8 cellular contexts compared by ENCODE assay signal in the genomic region with DNA sequence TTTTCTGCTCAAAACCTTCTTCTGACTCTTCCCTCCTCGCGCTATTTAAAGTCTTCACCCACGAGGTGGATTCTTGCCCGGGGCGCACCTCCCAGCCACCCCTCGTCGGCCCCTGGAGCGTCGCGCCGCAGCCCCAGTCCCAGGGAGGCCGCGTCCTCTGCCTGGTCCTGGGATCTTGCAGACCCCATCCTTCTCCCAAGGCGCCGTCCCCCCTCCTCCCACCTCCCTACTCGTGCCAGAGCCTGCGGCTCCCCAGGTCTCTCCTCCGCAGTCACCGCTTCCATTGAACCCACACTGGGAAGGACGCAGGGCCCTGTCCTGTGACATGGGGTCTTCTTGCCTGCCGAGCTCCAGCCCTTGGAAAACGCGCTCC. TPM values are rescaled to one million over a fixed set of nuclear protein-coding genes. Genes with fewer than 3 reads are reported as not detected.
DNase-seq lines count a peak whose midpoint lies in the region; TF ChIP-seq lines count a peak whose summit lies in the region.

No MANE protein-coding gene starts in this region.

- H3K4me3 ChIP-seq in DOHH2 (ENCODE audit: low read length): peak overlapping the region; percentile 99
- H3K4me3 ChIP-seq in SK-N-MC: peak overlapping the region; percentile 83
- H3K4me3 ChIP-seq in epithelial cell of proximal tubule (ENCODE audit: low read depth, low read length): peak overlapping the region; percentile 82
- peak overlapping the region; percentile 78 to 87 for H3K4me3 ChIP-seq in muscle layer of duodenum (ENCODE audit: low read depth in 1 of 2, low read length in 2 of 2)

- H3K27ac Mint-ChIP-seq in HFFc6: peak overlapping the region; percentile 99

- TF ChIP-seq CTCF in DOHH2 (IDR thresholded peaks at IDR 0.05; ENCODE audit: low read depth, low read length, poor library complexity, severe bottlenecking) (no peak), HFFc6 (IDR thresholded peaks at IDR 0.05) (no peak), epithelial cell of proximal tubule (conservative IDR thresholded peaks at IDR 0.05; ENCODE audit: low read depth, low read length) (no peak)

- peaks cover 17% of the 10 kb centered on the region for H3K4me1 Mint-ChIP-seq in HFFc6 (ENCODE audit: low read depth)

- H3K36me3 Mint-ChIP-seq in HFFc6 (ENCODE audit: low read depth): peaks cover 27% of the 10 kb centered on the region

- H3K36me3 ChIP-seq in DOHH2 (ENCODE audit: control insufficient read depth, low read length): peaks cover 13% of the 10 kb centered on the region
- H3K36me3 ChIP-seq in SK-N-MC (ENCODE audit: insufficient read depth, low read length): no peaks in the 10 kb centered on the region
- H3K36me3 ChIP-seq in muscle layer of duodenum (ENCODE audit: control insufficient read depth in 1 of 2, insufficient read depth in 2 of 2, low read length in 2 of 2): peaks cover 0 to 2% of the 10 kb centered on the region in 2 donors

- H3F3A ChIP-seq in DOHH2 (ENCODE audit: control insufficient read depth, insufficient read depth): no peaks in the 10 kb centered on the region

- no peaks in the 10 kb centered on the region for H4K20me1 ChIP-seq in DOHH2 (ENCODE audit: control insufficient read depth, insufficient read depth, low read depth, low read length)

- peaks cover 17% of the 10 kb centered on the region for H3K9me3 Mint-ChIP-seq in HFFc6

- H3K4me1 ChIP-seq in DOHH2 (ENCODE audit: control insufficient read depth, low read length) (peaks cover 17% of the 10 kb centered on the region), muscle layer of duodenum (ENCODE audit: control insufficient read depth in 1 of 2, insufficient read depth in 2 of 2, low read length in 2 of 2) (peaks cover 6 to 10% of the 10 kb centered on the region in 2 donors)

- peak overlapping the region; percentile 99 for H3K4me2 ChIP-seq in DOHH2 (ENCODE audit: low read length)

- H3K79me2 ChIP-seq in DOHH2 (ENCODE audit: control insufficient read depth, low read length): peaks cover 45% of the 10 kb centered on the region

- peak overlapping the region; percentile 98 for H3K4me3 Mint-ChIP-seq in HFFc6

- peak overlapping the region; percentile 40 for H3K27ac ChIP-seq in DOHH2 (ENCODE audit: low read depth, low read length)
- H3K27ac ChIP-seq in SK-N-MC: 0 out of 2 replicates have a peak overlapping the region, but pooled peaks have one; percentile 64
- H3K27ac ChIP-seq in muscle layer of duodenum (ENCODE audit: low read length): peak overlapping the region; percentile 91

- H3K9me3 ChIP-seq in DOHH2 (ENCODE audit: control insufficient read depth, insufficient read depth, low read length) (no peaks in the 10 kb centered on the region), SK-N-MC (ENCODE audit: low read depth, low read length) (no peaks in the 10 kb centered on the region), muscle layer of duodenum (ENCODE audit: control insufficient read depth in 1 of 2, low read length in 2 of 2) (no peaks in the 10 kb centered on the region)

- no peaks in the 10 kb centered on the region for H3K9me2 ChIP-seq in DOHH2 (replicated peaks; ENCODE audit: control insufficient read depth, low read length)

- H3K27me3 ChIP-seq in DOHH2 (ENCODE audit: control insufficient read depth, low read length): no peaks in the 10 kb centered on the region
- H3K27me3 ChIP-seq in muscle layer of duodenum (ENCODE audit: low read depth, low read length): no peaks in the 10 kb centered on the region

- no peaks in the 10 kb centered on the region for H3K27me3 Mint-ChIP-seq in HFFc6 (ENCODE audit: insufficient read depth)

- peak overlapping the region; percentile 81 for H3K9ac ChIP-seq in SK-N-MC (ENCODE audit: insufficient read length)

- DNase-seq in HFFc6: no peak
- no peak for DNase-seq in SK-N-MC (ENCODE audit: low read depth, low spot score)
- DNase-seq in epithelial cell of proximal tubule (ENCODE audit: low read depth): no peak
- no peak for DNase-seq in NCI-H2196 (lab: John Stamatoyannopoulos, UW; ENCODE audit: unreplicated experiment)
- no peak for DNase-seq in LoVo (ENCODE audit: low spot score)
- no peak for DNase-seq in NCI-H1417 treated with DMSO at 0.1 percent for 48 hours (lab: John Stamatoyannopoulos, UW)

RNA-seq across cellular contexts. Expression of gene ZNF808, which starts 0.5 kb away (rescaled TPM):
- total RNA-seq in HFFc6 (2021; fragmentation: NEBNext Ultra II Directional; extraction: Animal tissue kit (Norgen Biotek cat#: 25700)): 10 to 100 TPM; 14.7 to 17.6 (median 15.8) TPM
- 5.5 and 13.3 TPM in 2 replicates for total RNA-seq in epithelial cell of proximal tubule

RNA-seq across cellular contexts. Expression of gene ZNF701, which starts 42.1 kb away (rescaled TPM):
- 10 to 100 TPM in 1 of 6 experiments, 1 to 10 TPM in 5; 7.0 to 10.0 (median 8.5) TPM for total RNA-seq in HFFc6 (2021; fragmentation: NEBNext Ultra II Directional; extraction: Animal tissue kit (Norgen Biotek cat#: 25700))
- total RNA-seq in epithelial cell of proximal tubule: 7.6 and 8.8 TPM in 2 replicates

Comparison
In these comparisons a context has a peak if more than half of its experiments do, and no peak if none do; other contexts are left out.
1. H3K27ac ChIP-seq: peak in every context shown above with its lines; median percentile 91 in muscle layer of duodenum; 64 in SK-N-MC; 40 in DOHH2.